ENCODE assay signal across 12 cellular contexts in the genomic region with DNA sequence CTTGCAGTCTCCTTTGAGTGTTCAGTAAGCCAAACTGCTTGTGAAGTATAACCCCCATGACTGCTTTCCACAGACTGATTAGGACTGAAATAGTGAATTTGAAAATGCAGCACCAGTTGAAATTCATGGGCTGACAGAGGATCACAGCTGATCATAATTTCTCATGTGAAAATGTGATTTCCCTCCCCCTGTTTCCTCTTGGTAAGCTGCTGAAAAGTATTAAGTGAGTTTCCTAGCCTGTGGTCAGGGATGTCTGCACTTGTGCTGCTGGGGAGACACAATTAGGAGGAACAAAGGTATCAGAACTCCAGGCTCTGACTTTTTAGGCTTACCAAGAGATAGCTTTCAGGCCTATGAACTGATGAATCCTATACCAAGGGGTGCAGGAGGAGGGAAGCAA.
"Had no signal": no experiment of that assay in that cellular context is flagged by ENCODE, and none has a peak within 500 bp of the region (broad histone marks: within the 10 kb centered on the region; RNA-seq: fewer than 3 reads in every experiment).

No MANE protein-coding gene starts in this region.

- H3K4me1 ChIP-seq: gastroesophageal sphincter had no signal

- DNase-seq: activated CD4-positive, alpha-beta memory T cell treated with anti-CD3 and anti-CD28 coated beads for 36 hours; activated gamma-delta T cell treated with Interleukin-2 at 50 U/mL for 16 hours; activated naive CD8-positive, alpha-beta T cell treated with anti-CD3 and anti-CD28 coated beads for 36 hours; activated T-cell treated with anti-CD3 and anti-CD28 coated beads, Interleukin-2, amount 50 U/mL, for 72 hours; anterior cingulate cortex; naive B cell; posterior cingulate gyrus; T-cell; T1000 had no signal

- ATAC-seq: activated T-cell treated with anti-CD3 and anti-CD28 coated beads, Interleukin-2, amount 50 U/mL, for 72 hours; gastroesophageal sphincter; stimulated activated memory B cell treated with anti-CD40 and anti-IgM and Interleukin-4, amounts not matched to agents 10 μg/mL and 1 μg/mL and 100 μg/mL, for 72 hours; T-cell had no signal

- H3K4me3 ChIP-seq: gastroesophageal sphincter had no signal

- H3K9me3 ChIP-seq: gastroesophageal sphincter had no signal

- H3K27ac ChIP-seq: gastroesophageal sphincter, VCaP had no signal

- H3K27me3 ChIP-seq: gastroesophageal sphincter had no signal

- H3K36me3 ChIP-seq: gastroesophageal sphincter had no signal
